In the genomic region with DNA sequence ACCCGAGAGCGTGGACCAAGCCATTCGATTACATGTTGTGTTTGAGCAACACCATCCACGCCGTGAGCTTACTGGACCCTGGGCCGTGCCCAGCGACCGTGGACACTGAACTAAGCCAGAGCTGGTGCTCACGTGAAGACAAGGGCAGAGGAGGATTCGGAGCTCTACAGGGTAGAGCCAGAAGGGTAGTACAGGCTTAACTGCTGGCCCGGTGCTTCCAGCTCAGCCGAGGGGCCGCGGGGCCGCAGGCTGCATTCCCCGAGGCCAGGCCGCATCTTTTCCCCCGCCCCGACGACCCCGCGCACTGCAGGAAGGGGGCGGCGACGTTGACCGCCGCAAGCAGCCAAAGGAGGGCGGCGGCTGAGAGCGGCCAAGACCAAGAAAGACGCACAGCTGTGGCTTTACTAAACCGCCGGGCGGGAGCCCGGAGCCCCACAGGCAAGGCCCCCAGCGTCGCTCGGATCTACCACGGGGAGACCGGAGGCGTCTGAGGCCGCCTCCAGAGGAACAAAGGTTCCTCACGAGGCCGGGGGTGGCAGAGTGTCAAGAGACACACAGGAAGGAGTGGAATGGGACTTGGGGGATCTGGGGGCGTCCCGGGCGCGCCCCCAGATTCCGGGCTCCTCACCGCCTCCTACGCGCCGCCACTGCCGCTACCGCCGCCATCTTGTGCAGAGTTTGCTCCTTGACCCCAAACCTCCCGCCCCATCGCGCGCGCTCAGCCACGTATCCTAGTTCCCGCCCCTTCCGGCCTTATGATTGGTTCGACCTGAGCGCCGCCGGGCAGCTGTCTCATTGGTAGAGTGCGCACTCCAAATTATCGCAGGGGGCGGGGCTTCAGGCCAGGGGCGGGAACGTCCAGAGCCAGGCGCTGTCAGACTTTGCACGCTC, we compare ENCODE assay signal across 8 cellular contexts.
A peak's percentile ranks its signal among the peaks of the same experiment; 100 is the strongest.
DNase-seq lines count a peak whose midpoint lies in the region; ATAC-seq and FAIRE-seq lines count a peak whose summit lies in the region.

Gene GANAB, minus strand, starts transcription at position 680 of the 891 bp plus-strand sequence. Its CDS starts 14 bp downstream, at position 666.

- H3K27ac ChIP-seq in layer of hippocampus (ENCODE audit: low read depth, low read length), result peak within 1 kb of the TSS; percentile 85

- ATAC-seq in HG03460 (IDR thresholded peaks at IDR 0.05; ENCODE audit: unreplicated experiment), result peak; percentile 95

- FAIRE-seq in GM19239 (lab: Jason Lieb, UNC) (peak; percentile 75), colon (lab: Jason Lieb, UNC) (peak; percentile 14)

- H3K27me3 ChIP-seq in layer of hippocampus (ENCODE audit: control insufficient read depth, insufficient read depth, low read length), result no peaks in the 10 kb centered on the region

- DNase-seq in Ammon's horn (ENCODE audit: low spot score) (peak; percentile 99), GM19239 (ENCODE audit: insufficient read length, low spot score) (peak; percentile 99), NCI-H526 (lab: John Stamatoyannopoulos, UW) (peak; percentile 97 to 100)
- peak; percentile 100 for DNase-seq in activated CD4-positive, alpha-beta T cell treated with anti-CD3 and anti-CD28 coated beads for 48 hours
- peak; percentile 99 for DNase-seq in stimulated activated CD4-positive, alpha-beta T cell treated with anti-CD3 and anti-CD28 coated beads, Interleukin-1b, Interleukin-23, amount 100 ng/mL, for 4 hours (ENCODE audit: low read depth in 2 of 2)

Comparison
In these comparisons a context has a peak if more than half of its experiments do, and no peak if none do; other contexts are left out.
1. Peak in every context shown above with its lines: DNase-seq, ATAC-seq and H3K27ac ChIP-seq.